Comparison of ENCODE assay signal across 8 cellular contexts in the genomic region with DNA sequence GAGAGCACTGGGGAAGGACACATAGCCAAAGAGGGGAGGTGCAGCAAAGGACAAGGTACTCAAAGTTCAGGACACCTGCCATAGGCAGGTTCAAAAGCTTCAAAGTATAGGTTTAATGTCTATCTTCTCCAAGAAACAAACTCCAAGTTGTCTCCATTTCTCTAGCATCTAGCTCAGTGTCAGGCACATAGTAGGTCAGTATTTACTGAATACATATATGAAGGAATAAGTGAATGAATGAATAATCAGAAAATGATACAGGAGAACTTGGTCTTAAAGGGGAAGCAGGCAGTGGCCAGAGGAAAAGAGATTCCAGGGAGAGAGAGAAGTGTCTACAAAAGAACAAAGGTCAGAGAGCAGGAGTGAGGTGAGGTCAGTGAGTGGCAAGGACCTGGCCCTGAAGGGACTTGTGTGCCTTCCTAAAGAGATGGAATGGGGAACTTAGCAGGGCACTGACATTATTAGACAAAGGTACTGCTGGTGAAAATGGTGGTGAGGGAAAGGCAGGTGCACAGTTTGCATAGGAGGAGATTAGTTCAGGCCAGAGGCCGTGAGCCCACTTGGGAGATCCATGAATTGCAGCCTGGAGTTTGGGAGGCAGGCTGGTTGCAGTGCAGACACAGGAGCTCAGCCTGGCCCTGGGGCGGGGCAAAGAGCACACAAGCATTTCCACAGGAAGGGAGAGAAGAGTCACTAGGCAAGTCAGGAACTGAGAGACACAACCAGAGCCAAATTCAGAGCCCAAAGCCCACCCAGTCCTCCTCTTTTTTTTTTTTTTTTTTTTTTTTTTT. TPM values are rescaled to one million over a fixed set of nuclear protein-coding genes. Genes with fewer than 3 reads are reported as not detected.
A peak's percentile ranks its signal among the peaks of the same experiment; 100 is the strongest.
DNase-seq lines count a peak whose midpoint lies in the region; ATAC-seq and TF ChIP-seq lines count a peak whose summit lies in the region.

No MANE protein-coding gene starts in this region.

- H3F3A ChIP-seq in GM23338 (replicated peaks; ENCODE audit: low read depth) = no peaks in the 10 kb centered on the region

- H2AFZ ChIP-seq in GM23338 = no peak overlapping the region

- no peaks in the 10 kb centered on the region for H3K9me2 ChIP-seq in GM23338 (ENCODE audit: insufficient read depth)

- H3K4me1 Mint-ChIP-seq in GM23338 = peaks cover 21% of the 10 kb centered on the region

- peaks cover 43% of the 10 kb centered on the region for H3K79me2 ChIP-seq in GM23338 (replicated peaks; ENCODE audit: insufficient read depth)

- H3K27me3 ChIP-seq in GM23338 (ENCODE audit: insufficient read depth) = no peaks in the 10 kb centered on the region
- H3K27me3 ChIP-seq in gastrocnemius medialis = no peaks in the 10 kb centered on the region

- DNase-seq in GM23338 (ENCODE audit: low spot score) = no peak
- DNase-seq in SK-MEL-5 (ENCODE audit: low read depth, low spot score) = peak; percentile 36
- peak; percentile 36 for DNase-seq in fibroblast of pulmonary artery (ENCODE audit: low read depth)
- no peak for DNase-seq in gastrocnemius medialis
- no peak for DNase-seq in DMS79 (lab: John Stamatoyannopoulos, UW)
- no peak for DNase-seq in NCI-H187 treated with DMSO at 0.1 percent for 48 hours (lab: John Stamatoyannopoulos, UW)
- DNase-seq in NCI-H1417 (lab: John Stamatoyannopoulos, UW) = no peak

- H3K27ac ChIP-seq in GM23338 (ENCODE audit: low read depth) = no peak overlapping the region
- peak overlapping the region in 3 of 4 donors; percentile 7 to 49 (median 23) for H3K27ac ChIP-seq in gastrocnemius medialis

- no peak overlapping the region for H3K4me2 ChIP-seq in GM23338

- H3K9me3 Mint-ChIP-seq in GM23338 = no peaks in the 10 kb centered on the region

- ATAC-seq in GM23338 (peak; percentile 87), gastrocnemius medialis (no peak), HG02970 (IDR thresholded peaks at IDR 0.05; ENCODE audit: low FRiP score, unreplicated experiment) (no peak)

- H3K36me3 ChIP-seq in GM23338 (ENCODE audit: insufficient read depth) (no peaks in the 10 kb centered on the region), gastrocnemius medialis (no peaks in the 10 kb centered on the region)

- TF ChIP-seq CTCF in GM23338 (conservative IDR thresholded peaks at IDR 0.05; ENCODE audit: low read depth in 2 of 2) (no peak), fibroblast of pulmonary artery (IDR thresholded peaks at IDR 0.05; ENCODE audit: low read length, missing control alignments) (no peak), gastrocnemius medialis (IDR thresholded peaks at IDR 0.05 in 4 of 5, conservative IDR thresholded peaks at IDR 0.05 in 1 of 5) (no peak)

- no peak overlapping the region for H3K4me3 Mint-ChIP-seq in GM23338

- in situ Hi-C loops in SK-MEL-5 (cut with HindIII; ENCODE audit: low pct_unique_long_range_greater_than_20kb, low sequenced_read_pairs) = no loop called here
- in situ Hi-C loops in gastrocnemius medialis (cut with MboI; ENCODE audit: low sequenced_read_pairs in 4 of 4) = no loop called here

- H3K27me3 Mint-ChIP-seq in GM23338 (ENCODE audit: insufficient read depth, low read depth, poor library complexity) = peaks cover 4% of the 10 kb centered on the region

- no peak for TF ChIP-seq POLR2A in gastrocnemius medialis (IDR thresholded peaks at IDR 0.05)

- H3K4me3 ChIP-seq in GM23338 = no peak overlapping the region
- no peak overlapping the region for H3K4me3 ChIP-seq in fibroblast of pulmonary artery (replicated peaks; ENCODE audit: low read depth, low read length)
- H3K4me3 ChIP-seq in gastrocnemius medialis = no peak overlapping the region

- no peaks in the 10 kb centered on the region for H3K36me3 Mint-ChIP-seq in GM23338 (ENCODE audit: low read depth)

- no peaks in the 10 kb centered on the region for H4K20me1 ChIP-seq in GM23338 (replicated peaks; ENCODE audit: insufficient read depth)

- H3K4me1 ChIP-seq in GM23338 (ENCODE audit: insufficient read depth) = peaks cover 24% of the 10 kb centered on the region
- peaks cover 48 to 73% of the 10 kb centered on the region in 2 donors for H3K4me1 ChIP-seq in gastrocnemius medialis

- H3K9me3 ChIP-seq in gastrocnemius medialis = no peaks in the 10 kb centered on the region

- intact Hi-C loops in gastrocnemius medialis (cut with DNase I; ENCODE audit: low total_unique reads) = loop anchor here (2.0 kb wide), 1 partner anchor 39 kb away; no protein-coding TSS in a partner anchor

- H3K27ac Mint-ChIP-seq in GM23338 = 0 out of 2 replicates have a peak overlapping the region, but pooled peaks have one; percentile 1

TF ChIP-seq in GM23338, 12 proteins besides CTCF, POLR2A, EP300 and RAD21 (continues in another document):
- TF ChIP-seq REST (IDR thresholded peaks at IDR 0.05; ENCODE audit: unreplicated experiment) (no peak), EZH2phosphoT487 (IDR thresholded peaks at IDR 0.05; ENCODE audit: unreplicated experiment) (no peak), NANOG (IDR thresholded peaks at IDR 0.05; ENCODE audit: borderline replicate concordance) (no peak)

RNA-seq across cellular contexts. Expression of gene TBC1D2B, which starts 21.4 kb away (rescaled TPM):
- 17.0 and 17.8 TPM in 2 replicates for total RNA-seq in GM23338 (2014; rRNA removed; shearing (Covaris generic))
- 3.6 and 5.2 TPM in 2 replicates for polyA plus RNA-seq in GM23338 (2016; fragmentation: Nextera tagmentation; extraction: Ambion mirVana)
- 15.6 and 16.8 TPM in 2 replicates for total RNA-seq in SK-MEL-5 (2014; rRNA removed; shearing (Covaris generic))
- polyA plus RNA-seq in SK-MEL-5 (2015; cell fraction: cytosol; rRNA removed) = 15.5 and 20.1 TPM in 2 replicates
- 21.0 and 34.3 TPM in 2 replicates for polyA plus RNA-seq in SK-MEL-5 (2015; cell fraction: nucleus; rRNA removed)
- 1 to 10 TPM; 4.7 to 9.6 (median 8.1) TPM for total RNA-seq in gastrocnemius medialis

RNA-seq across cellular contexts. Expression of gene SH2D7, which starts 36.2 kb away (rescaled TPM):
- total RNA-seq in GM23338 (2014; rRNA removed; shearing (Covaris generic)) = not detected in 2 replicates
- 0.31 and 0.33 TPM in 2 replicates for polyA plus RNA-seq in GM23338 (2016; fragmentation: Nextera tagmentation; extraction: Ambion mirVana)
- not detected in 2 replicates for total RNA-seq in SK-MEL-5 (2014; rRNA removed; shearing (Covaris generic))
- not detected in 2 replicates for polyA plus RNA-seq in SK-MEL-5 (2015; cell fraction: cytosol; rRNA removed)
- not detected in 2 replicates for polyA plus RNA-seq in SK-MEL-5 (2015; cell fraction: nucleus; rRNA removed)
- not detected for total RNA-seq in gastrocnemius medialis

Comparison
In these comparisons a context has a peak if more than half of its experiments do, and no peak if none do; other contexts are left out.
1. DNase-seq: peak in SK-MEL-5 (single experiment) and fibroblast of pulmonary artery (single experiment); none in GM23338 (single experiment), gastrocnemius medialis (0 of 2), DMS79 (single experiment), NCI-H187 treated with DMSO at 0.1 percent for 48 hours (single experiment) and NCI-H1417 (0 of 3).